In genomic region chr2:72926368-72926767, GRCh38 we compare ENCODE assay signal across 1 cellular context.
TF ChIP-seq lines count a peak whose summit lies in the region.

No MANE protein-coding gene starts in this region.

TF ChIP-seq in endothelial cell of umbilical vein, 7 proteins besides CTCF, POLR2A, EP300 and RAD21:
- TF ChIP-seq POLR2AphosphoS5 (IDR thresholded peaks at IDR 0.05; ENCODE audit: insufficient read depth, low read depth, low read length) (no peak), JUN (IDR thresholded peaks at IDR 0.05; ENCODE audit: borderline replicate concordance, insufficient read depth, insufficient read length, low read depth) (no peak), EZH2 (IDR thresholded peaks at IDR 0.05; ENCODE audit: borderline replicate concordance, low read depth, low read length, severe bottlenecking) (no peak), MYC (IDR thresholded peaks at IDR 0.05; ENCODE audit: low read depth, low read length) (no peak), FOS (IDR thresholded peaks at IDR 0.05; ENCODE audit: borderline replicate concordance, insufficient read depth, low read length) (no peak), MAX (IDR thresholded peaks at IDR 0.05; ENCODE audit: insufficient read depth, insufficient read length) (no peak), GATA2 (IDR thresholded peaks at IDR 0.05; ENCODE audit: insufficient read depth, insufficient read length, low read depth, low read length) (no peak)
